Comparison of ENCODE assay signal across 8 cellular contexts in the genomic region with DNA sequence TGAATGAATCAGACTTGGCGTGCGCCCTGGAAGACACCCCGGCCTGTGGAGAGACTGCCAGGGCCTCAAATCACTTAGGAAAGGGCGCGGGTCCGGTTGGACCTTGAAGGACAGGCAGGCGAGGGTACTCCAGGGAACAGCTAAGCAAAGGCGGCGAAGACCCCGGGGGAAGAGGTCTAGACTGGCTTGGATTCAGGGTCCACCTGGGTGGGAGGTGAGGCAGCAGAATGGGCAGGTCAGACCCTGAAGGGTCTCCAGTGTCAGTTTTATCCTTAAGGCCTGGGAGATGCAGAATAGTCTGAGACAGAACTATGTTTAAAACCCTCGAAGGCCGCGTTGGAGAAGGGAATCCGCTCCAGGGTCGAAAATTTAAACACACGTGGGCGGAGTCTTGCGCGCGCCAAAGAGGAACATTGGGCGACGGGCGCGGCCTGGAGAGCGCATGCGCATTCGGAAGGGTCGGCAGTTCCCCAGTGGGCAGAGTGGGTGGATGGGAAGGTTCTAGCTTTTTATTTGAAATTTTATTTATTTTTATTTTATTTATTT. TPM values are rescaled to one million over a fixed set of nuclear protein-coding genes. Genes with fewer than 3 reads are reported as not detected.
A peak's percentile ranks its signal among the peaks of the same experiment; 100 is the strongest.
DNase-seq lines count a peak whose midpoint lies in the region; TF ChIP-seq lines count a peak whose summit lies in the region.

No MANE protein-coding gene starts in this region.

- H3K4me1 ChIP-seq in HUES64 (ENCODE audit: insufficient read depth, low read length) (peaks cover 11% of the 10 kb centered on the region; the same call in 1 of the 2 replicates), OCI-LY7 (ENCODE audit: insufficient read depth, low read length, poor library complexity, severe bottlenecking) (peaks cover 62% of the 10 kb centered on the region)

- H3K79me2 ChIP-seq in OCI-LY7 (ENCODE audit: insufficient read depth, low read depth, low read length) = peaks cover 41% of the 10 kb centered on the region; the same call in 1 of the 2 replicates

- intact Hi-C loops in OCI-LY7 (cut with micrococcal nuclease; ENCODE audit: unreplicated experiment) = loop anchor here (1.0 kb wide), 1 partner anchor 10 kb away; no protein-coding TSS in a partner anchor

- CTCF ChIA-PET in OCI-LY7 (lab: Charles Lee; ENCODE audit: unreplicated experiment) = interaction anchor here (1.4 kb wide), 1 partner anchor 23 kb away, joined by 3 read pairs; no protein-coding TSS in a partner anchor

- no peaks in the 10 kb centered on the region for H4K20me1 ChIP-seq in OCI-LY7 (ENCODE audit: insufficient read depth, low read length)

- peak overlapping the region; percentile 96 for H3K9ac ChIP-seq in HUES64 (ENCODE audit: low read depth, low read length)

- TF ChIP-seq CTCF in GM06990 (IDR thresholded peaks at IDR 0.05; ENCODE audit: insufficient read depth, low read length, poor library complexity, severe bottlenecking) (no peak), OCI-LY7 (conservative IDR thresholded peaks at IDR 0.05; ENCODE audit: low read length) (no peak)

- no peaks in the 10 kb centered on the region for H3K9me2 ChIP-seq in OCI-LY7 (ENCODE audit: insufficient read depth, low read length)

- WGBS in HUES64 = 2% methylated on average over 28 of the region's 28 CpGs

- H3K9me3 ChIP-seq in HUES64 (ENCODE audit: insufficient read depth, low read depth, low read length) = no peaks in the 10 kb centered on the region
- no peaks in the 10 kb centered on the region for H3K9me3 ChIP-seq in OCI-LY7 (ENCODE audit: low read length)

- BruUV-seq in OCI-LY7 (replicated peaks; lab: Mats Ljungman, UMichigan) = TSS peak; percentile 91

- DNase-seq in GM06990 (ENCODE audit: extremely low read depth, insufficient read length) (peak; percentile 84), OCI-LY7 (ENCODE audit: low spot score) (peak; percentile 89), activated T-cell treated with anti-CD3 and anti-CD28 coated beads for 4 hours (peak; percentile 68), epithelial cell of prostate (ENCODE audit: low read depth, low spot score) (no peak), mucosa of gallbladder (ENCODE audit: low spot score) (peak; percentile 85), retina (no peak)
- DNase-seq in stimulated activated CD8-positive, alpha-beta memory T cell treated with anti-CD3 and anti-CD28 coated beads, Interleukin-7, amount 100 ng/mL, for 1 hour (ENCODE audit: low read depth in 2 of 2) = peak; percentile 56 to 58

- H3K4me3 ChIP-seq in GM06990 (replicated peaks; ENCODE audit: low read depth, low read length) (peak overlapping the region; percentile 69), HUES64 (ENCODE audit: low read length) (peak overlapping the region; percentile 81), OCI-LY7 (ENCODE audit: low read depth, low read length, poor library complexity, severe bottlenecking) (peak overlapping the region; percentile 98)

- no peaks in the 10 kb centered on the region; the same call in 1 of the 2 replicates for H3K36me3 ChIP-seq in GM06990 (ENCODE audit: control insufficient read depth, insufficient read depth, low read length)
- H3K36me3 ChIP-seq in HUES64 (ENCODE audit: insufficient read depth, low read length) = peaks cover 16% of the 10 kb centered on the region
- peaks cover 36% of the 10 kb centered on the region for H3K36me3 ChIP-seq in OCI-LY7 (ENCODE audit: insufficient read depth, low read length)

- H3K27ac ChIP-seq in HUES64 (ENCODE audit: low read depth, low read length) (peak overlapping the region; percentile 99), OCI-LY7 (ENCODE audit: low read depth, low read length, poor library complexity, severe bottlenecking) (peak overlapping the region; percentile 98), epithelial cell of prostate (peak overlapping the region; percentile 98)

- no peak overlapping the region for H2AFZ ChIP-seq in OCI-LY7 (ENCODE audit: low read length)

- POLR2A ChIA-PET in OCI-LY7 (lab: Charles Lee) = interaction anchor here (1.1 to 3.9 kb wide), 6 partner anchors 8 to 29 kb away, joined by 4 to 27 read pairs (median 6); partner anchors contain the start of gene KCNN4

- no peaks in the 10 kb centered on the region for H3K27me3 ChIP-seq in GM06990 (replicated peaks; ENCODE audit: control insufficient read depth, insufficient read depth, low read length)
- H3K27me3 ChIP-seq in HUES64 (ENCODE audit: insufficient read depth, low read length) = no peaks in the 10 kb centered on the region

- H3K4me2 ChIP-seq in OCI-LY7 (ENCODE audit: low read length) = peak overlapping the region; percentile 99

RNA-seq across cellular contexts. Expression of gene SMG9, which starts 0.6 kb away (rescaled TPM):
- 21.4 TPM for polyA plus RNA-seq in HUES64 (2013, experiment 1 of 2)
- 22.1 TPM for polyA plus RNA-seq in HUES64 (2013, experiment 2 of 2)
- 49.1 and 65.6 TPM in 2 replicates for total RNA-seq in OCI-LY7 (2014; rRNA removed; shearing (Covaris generic))
- total RNA-seq in OCI-LY7 (2022) (75.5 and 83.1 TPM in 2 replicates), mucosa of gallbladder (71.4 TPM)

RNA-seq across cellular contexts. Expression of gene KCNN4, which starts 25.4 kb away (rescaled TPM):
- polyA plus RNA-seq in HUES64 (2013, experiment 1 of 2) = 0.40 TPM
- 0.95 TPM for polyA plus RNA-seq in HUES64 (2013, experiment 2 of 2)
- 31.3 and 39.7 TPM in 2 replicates for total RNA-seq in OCI-LY7 (2014; rRNA removed; shearing (Covaris generic))
- total RNA-seq in OCI-LY7 (2022) (39.3 and 40.0 TPM in 2 replicates), mucosa of gallbladder (10.5 TPM)

RNA-seq across cellular contexts. Expression of gene IRGC, which starts 39.5 kb away (rescaled TPM):
- polyA plus RNA-seq in HUES64 (2013, experiment 1 of 2) = not detected
- polyA plus RNA-seq in HUES64 (2013, experiment 2 of 2) = not detected
- not detected in 2 replicates for total RNA-seq in OCI-LY7 (2014; rRNA removed; shearing (Covaris generic))
- total RNA-seq in OCI-LY7 (2022) = not detected in 2 replicates
- total RNA-seq in mucosa of gallbladder = not detected

RNA-seq across cellular contexts. Expression of gene LYPD5, which starts 46.9 kb away (rescaled TPM):
- 0.30 TPM for polyA plus RNA-seq in HUES64 (2013, experiment 1 of 2)
- 0.32 TPM for polyA plus RNA-seq in HUES64 (2013, experiment 2 of 2)
- not detected in 2 replicates for total RNA-seq in OCI-LY7 (2014; rRNA removed; shearing (Covaris generic))
- total RNA-seq in OCI-LY7 (2022) = not detected in 2 replicates
- total RNA-seq in mucosa of gallbladder = 1.6 TPM

Comparison
In these comparisons a context has a peak if more than half of its experiments do, and no peak if none do; other contexts are left out.
1. DNase-seq: peak in GM06990 (single experiment), OCI-LY7 (single experiment), activated T-cell treated with anti-CD3 and anti-CD28 coated beads for 4 hours (single experiment), mucosa of gallbladder (single experiment) and stimulated activated CD8-positive, alpha-beta memory T cell treated with anti-CD3 and anti-CD28 coated beads, Interleukin-7, amount 100 ng/mL, for 1 hour (2 of 2); none in epithelial cell of prostate (single experiment) and retina (single experiment).
2. Peak in every context shown above with its lines, with median percentiles within 50 percentile points of each other: H3K4me3 ChIP-seq and H3K27ac ChIP-seq.